In genomic region chr22:18954333-18954732, GRCh38 we compare ENCODE assay signal across 8 cellular contexts. TPM values are rescaled to one million over a fixed set of nuclear protein-coding genes. Genes with fewer than 3 reads are reported as not detected.
DNase-seq lines count a peak whose midpoint lies in the region; ATAC-seq, FAIRE-seq and TF ChIP-seq lines count a peak whose summit lies in the region.

No MANE protein-coding gene starts in this region.

- H3K27ac ChIP-seq in WERI-Rb-1 (no peak overlapping the region), breast epithelium (no peak overlapping the region), keratinocyte (ENCODE audit: control insufficient read depth, insufficient read depth, low read length) (no peak overlapping the region)

- H3K27me3 ChIP-seq in GM06990 (replicated peaks; ENCODE audit: control insufficient read depth, insufficient read depth, low read length), result no peaks in the 10 kb centered on the region; the same call in none of the 2 replicates
- no peaks in the 10 kb centered on the region for H3K27me3 ChIP-seq in WERI-Rb-1 (ENCODE audit: insufficient read depth, low read depth, severe bottlenecking)
- peaks cover 0 to 8% of the 10 kb centered on the region in 2 donors for H3K27me3 ChIP-seq in breast epithelium
- no peaks in the 10 kb centered on the region for H3K27me3 ChIP-seq in keratinocyte (ENCODE audit: control insufficient read depth, extremely low read depth, insufficient read depth, low read length)

- H3K4me2 ChIP-seq in keratinocyte (ENCODE audit: control insufficient read depth, extremely low read depth, insufficient read depth, low read depth, low read length), result no peak overlapping the region

- DNase-seq in GM06990 (ENCODE audit: extremely low read depth, insufficient read length), result peak; percentile 46
- peak; percentile 43 for DNase-seq in M059J (ENCODE audit: low read depth)
- peak; percentile 71 for DNase-seq in WERI-Rb-1
- peak; percentile 40 to 71 for DNase-seq in breast epithelium (ENCODE audit: low spot score in 2 of 2)
- no peak for DNase-seq in keratinocyte (ENCODE audit: low read depth, low spot score)
- peak; percentile 28 to 54 for DNase-seq in stimulated activated CD4-positive, alpha-beta T cell treated with anti-CD3 and anti-CD28 coated beads, Interleukin-1b, Interleukin-23, amount 100 ng/mL, for 4 hours (ENCODE audit: low read depth in 2 of 2)

- H2AFZ ChIP-seq in keratinocyte (ENCODE audit: control insufficient read depth, low read length), result no peak overlapping the region

- H3K4me1 ChIP-seq in breast epithelium (no peaks in the 10 kb centered on the region), keratinocyte (ENCODE audit: control insufficient read depth, extremely low read depth, insufficient read depth, low read length) (peaks cover 3% of the 10 kb centered on the region)

- no peaks in the 10 kb centered on the region for H3K79me2 ChIP-seq in keratinocyte (ENCODE audit: control insufficient read depth, insufficient read depth, low read length)

- no peak for TF ChIP-seq POLR2A in breast epithelium (IDR thresholded peaks at IDR 0.05)

- TF ChIP-seq CTCF in GM06990 (IDR thresholded peaks at IDR 0.05; ENCODE audit: insufficient read depth, low read length, poor library complexity, severe bottlenecking) (peak; percentile 88), WERI-Rb-1 (IDR thresholded peaks at IDR 0.05; ENCODE audit: low read depth, low read length) (peak; percentile 84), breast epithelium (IDR thresholded peaks at IDR 0.05) (peak in 2 of 3 donors; percentile 70 to 71), keratinocyte (optimal IDR thresholded peaks at IDR 0.05 in 1 of 3, IDR thresholded peaks at IDR 0.05 in 1 of 3, conservative IDR thresholded peaks at IDR 0.05 in 1 of 3; ENCODE audit: extremely low read depth in 1 of 3, insufficient read depth in 2 of 3, low read length in 3 of 3) (peak; percentile 55 to 90 (median 60))

- ATAC-seq in HG03342 (IDR thresholded peaks at IDR 0.05; ENCODE audit: unreplicated experiment), result no peak
- no peak for ATAC-seq in HG03175 (IDR thresholded peaks at IDR 0.05; ENCODE audit: unreplicated experiment)

- H3K9me1 ChIP-seq in keratinocyte (ENCODE audit: control insufficient read depth, extremely low read depth, insufficient read depth, low read length), result no peaks in the 10 kb centered on the region

- no peaks in the 10 kb centered on the region for H3K36me3 ChIP-seq in GM06990 (ENCODE audit: control insufficient read depth, insufficient read depth, low read length)
- no peaks in the 10 kb centered on the region for H3K36me3 ChIP-seq in WERI-Rb-1
- H3K36me3 ChIP-seq in breast epithelium, result no peaks in the 10 kb centered on the region
- H3K36me3 ChIP-seq in keratinocyte (ENCODE audit: control insufficient read depth in 2 of 2, extremely low read depth in 1 of 2, insufficient read depth in 2 of 2, low read length in 2 of 2), result no peaks in the 10 kb centered on the region

- intact Hi-C loops in breast epithelium (cut with DNase I; ENCODE audit: low total_unique reads), result loop anchor here (10.0 kb wide), 1 partner anchor 680 kb away; no protein-coding TSS in a partner anchor

- H3K9me3 ChIP-seq in WERI-Rb-1 (ENCODE audit: severe bottlenecking), result no peaks in the 10 kb centered on the region
- H3K9me3 ChIP-seq in breast epithelium, result no peaks in the 10 kb centered on the region
- no peaks in the 10 kb centered on the region for H3K9me3 ChIP-seq in keratinocyte (ENCODE audit: control insufficient read depth, low read depth, low read length)

- H3K9ac ChIP-seq in keratinocyte (ENCODE audit: control insufficient read depth, extremely low read depth, insufficient read depth, low read length), result no peak overlapping the region

- no peak overlapping the region for H3K4me3 ChIP-seq in GM06990 (replicated peaks; ENCODE audit: low read depth, low read length)
- no peak overlapping the region for H3K4me3 ChIP-seq in WERI-Rb-1 (ENCODE audit: low read depth, low read length)
- H3K4me3 ChIP-seq in breast epithelium, result no peak overlapping the region
- H3K4me3 ChIP-seq in keratinocyte (ENCODE audit: control insufficient read depth in 2 of 3, extremely low read depth in 1 of 3, insufficient read depth in 2 of 3, low read depth in 1 of 3, low read length in 3 of 3), result no peak overlapping the region

- dilution Hi-C loops in keratinocyte (cut with MboI; ENCODE audit: extremely low pct_ligation_motif_present, low sequenced_read_pairs), result no loop called here

- no peaks in the 10 kb centered on the region for H4K20me1 ChIP-seq in keratinocyte (ENCODE audit: control insufficient read depth, extremely low read depth, insufficient read depth, low read length)

- FAIRE-seq in keratinocyte (lab: Jason Lieb, UNC), result no peak

RNA-seq across cellular contexts. Expression of gene PRODH, which starts 18.2 kb away (rescaled TPM):
- not detected in 2 replicates for total RNA-seq in M059J (2014; rRNA removed; shearing (Covaris generic))
- total RNA-seq in breast epithelium, result 10 to 100 TPM in 2 of 3 donors, 1 to 10 TPM in 1; 4.6 to 29.6 (median 11.1) TPM
- 6.7 to 36.1 TPM (median 12.3 TPM) in 3 replicates for polyA plus RNA-seq in keratinocyte
- 13.9 TPM for polyA plus RNA-seq in keratinocyte (2011; ENCODE audit: low read depth)
- 3.7 and 8.6 TPM in 2 replicates for polyA plus RNA-seq in keratinocyte (2011; cell fraction: cytosol; rRNA removed)
- 44.5 and 65.8 TPM in 2 replicates for polyA plus RNA-seq in keratinocyte (2011; cell fraction: nucleus; rRNA removed)
- polyA plus RNA-seq in keratinocyte (2012; ENCODE audit: low replicate concordance), result 5.7 and 24.0 TPM in 2 replicates
- 8.7 to 22.1 TPM (median 11.3 TPM) in 3 replicates for polyA minus RNA-seq in keratinocyte
- polyA minus RNA-seq in keratinocyte (2011; cell fraction: cytosol; rRNA and poly(A)+ RNA removed), result 15.5 TPM
- polyA minus RNA-seq in keratinocyte (2011; cell fraction: nucleus; rRNA and poly(A)+ RNA removed), result 14.8 and 18.3 TPM in 2 replicates

RNA-seq across cellular contexts. Expression of gene DGCR6, which starts 48.2 kb away (rescaled TPM):
- total RNA-seq in M059J (2014; rRNA removed; shearing (Covaris generic)), result 0.62 and 0.81 TPM in 2 replicates
- 10 to 100 TPM in 1 of 3 donors, 1 to 10 TPM in 2; 5.9 to 11.5 (median 6.9) TPM for total RNA-seq in breast epithelium
- polyA plus RNA-seq in keratinocyte, result 0.37 to 1.2 TPM (median 0.88 TPM) in 3 replicates
- 2.0 TPM for polyA plus RNA-seq in keratinocyte (2011; ENCODE audit: low read depth)
- 0.64 and 0.97 TPM in 2 replicates for polyA plus RNA-seq in keratinocyte (2011; cell fraction: cytosol; rRNA removed)
- 2.0 and 3.4 TPM in 2 replicates for polyA plus RNA-seq in keratinocyte (2011; cell fraction: nucleus; rRNA removed)
- polyA plus RNA-seq in keratinocyte (2012; ENCODE audit: low replicate concordance), result 0.32 and 2.2 TPM in 2 replicates
- polyA minus RNA-seq in keratinocyte, result 0.16 to 1.4 TPM (median 0.95 TPM) in 3 replicates
- 2.7 TPM for polyA minus RNA-seq in keratinocyte (2011; cell fraction: cytosol; rRNA and poly(A)+ RNA removed)
- polyA minus RNA-seq in keratinocyte (2011; cell fraction: nucleus; rRNA and poly(A)+ RNA removed), result 0.39 and 0.95 TPM in 2 replicates
